ENCODE assay signal across 25 cellular contexts in the genomic region with DNA sequence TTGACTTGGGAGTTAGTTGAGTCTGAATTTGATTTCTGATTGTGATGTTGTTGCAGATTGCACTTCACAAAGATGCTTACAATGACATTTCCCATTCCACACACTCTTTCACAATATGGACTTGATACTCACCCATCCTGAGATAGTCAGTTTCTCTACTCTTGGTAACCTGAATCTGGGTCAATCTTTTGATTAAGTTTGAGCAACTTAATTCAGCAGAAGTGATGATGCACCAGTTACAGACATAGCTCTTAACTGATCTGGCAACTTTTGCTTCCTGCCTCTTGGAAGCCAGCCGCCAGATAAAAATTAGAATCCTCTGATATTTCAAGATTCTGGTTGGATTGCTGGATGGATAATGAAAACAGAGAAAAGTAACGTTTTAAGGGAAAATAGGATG.
"Had no signal": no experiment of that assay in that cellular context is flagged by ENCODE, and none has a peak within 500 bp of the region (broad histone marks: within the 10 kb centered on the region; RNA-seq: fewer than 3 reads in every experiment).

No MANE protein-coding gene starts in this region.

- H3K9me3 ChIP-seq: gastrocnemius medialis, pancreas, right lobe of liver, thoracic aorta, upper lobe of right lung, vagina had no signal

- H3K36me3 Mint-ChIP-seq: memory B cell, naive B cell had no signal

- H3K4me3 Mint-ChIP-seq: dendritic cell treated with granulocyte-macrophage colony-stimulating factor and Interleukin-4, amounts not matched to agents 40 ng/mL and 50 ng/mL, for 4 days; endodermal cell; memory B cell; naive B cell; stimulated activated naive B cell treated with anti-CD40 and anti-IgM and Interleukin-4, amounts not matched to agents 10 μg/mL and 1 μg/mL and 100 μg/mL, for 72 hours; stimulated activated naive CD8-positive, alpha-beta T cell treated with anti-CD3 and anti-CD28 coated beads, Interleukin-15, Interleukin-2, amounts not matched to agents 100 ng/mL and 50 ng/mL, for 24 hours had no signal

- H3K4me3 ChIP-seq: gastrocnemius medialis, lung, pancreas, right lobe of liver, thoracic aorta, tibial nerve, upper lobe of right lung, vagina had no signal

- H3K27me3 Mint-ChIP-seq: naive B cell had no signal

- H3K36me3 ChIP-seq: gastrocnemius medialis, pancreas, right lobe of liver, thoracic aorta, tibial nerve, upper lobe of right lung, vagina had no signal

- H3K4me1 Mint-ChIP-seq: endodermal cell; memory B cell; naive B cell; stimulated activated naive B cell treated with anti-CD40 and anti-IgM and Interleukin-4, amounts not matched to agents 10 μg/mL and 1 μg/mL and 100 μg/mL, for 72 hours had no signal

- DNase-seq: effector CD8-positive, alpha-beta T cell; endodermal cell; foreskin fibroblast; gastrocnemius medialis; head of caudate nucleus; kidney; naive B cell; occipital lobe; pancreas; right lobe of liver; small intestine; stimulated activated CD4-positive, alpha-beta T cell treated with anti-CD3 and anti-CD28 coated beads, Interleukin-15, amount 100 ng/mL, for 24 hours; stimulated activated CD4-positive, alpha-beta T cell treated with anti-CD3 and anti-CD28 coated beads, Interleukin-2, amount 100 ng/mL, for 48 hours; stimulated activated naive B cell treated with anti-CD40 and anti-IgM and Interleukin-4, amounts not matched to agents 10 μg/mL and 1 μg/mL and 100 μg/mL, for 72 hours; upper lobe of right lung had no signal

- H3K4me1 ChIP-seq: gastrocnemius medialis, pancreas, right lobe of liver, upper lobe of right lung, vagina had no signal

- ATAC-seq: esophagus mucosa; gastrocnemius medialis; left lobe of liver; pancreas; right lobe of liver; stimulated activated naive B cell treated with anti-CD40 and anti-IgM and Interleukin-4, amounts not matched to agents 10 μg/mL and 1 μg/mL and 100 μg/mL, for 72 hours; upper lobe of right lung had no signal

- H3K27ac ChIP-seq: epithelial cell of prostate, gastrocnemius medialis, pancreas, right lobe of liver, thoracic aorta, tibial nerve, upper lobe of right lung, vagina had no signal

- H3K27ac Mint-ChIP-seq: dendritic cell treated with granulocyte-macrophage colony-stimulating factor and Interleukin-4, amounts not matched to agents 40 ng/mL and 50 ng/mL, for 4 days; endodermal cell; memory B cell; naive B cell; stimulated activated naive B cell treated with anti-CD40 and anti-IgM and Interleukin-4, amounts not matched to agents 10 μg/mL and 1 μg/mL and 100 μg/mL, for 72 hours; stimulated activated naive CD8-positive, alpha-beta T cell treated with anti-CD3 and anti-CD28 coated beads, Interleukin-15, Interleukin-2, amounts not matched to agents 100 ng/mL and 50 ng/mL, for 24 hours had no signal

- H3K27me3 ChIP-seq: gastrocnemius medialis, pancreas, right lobe of liver, tibial nerve, upper lobe of right lung, vagina had no signal
